In the genomic region with DNA sequence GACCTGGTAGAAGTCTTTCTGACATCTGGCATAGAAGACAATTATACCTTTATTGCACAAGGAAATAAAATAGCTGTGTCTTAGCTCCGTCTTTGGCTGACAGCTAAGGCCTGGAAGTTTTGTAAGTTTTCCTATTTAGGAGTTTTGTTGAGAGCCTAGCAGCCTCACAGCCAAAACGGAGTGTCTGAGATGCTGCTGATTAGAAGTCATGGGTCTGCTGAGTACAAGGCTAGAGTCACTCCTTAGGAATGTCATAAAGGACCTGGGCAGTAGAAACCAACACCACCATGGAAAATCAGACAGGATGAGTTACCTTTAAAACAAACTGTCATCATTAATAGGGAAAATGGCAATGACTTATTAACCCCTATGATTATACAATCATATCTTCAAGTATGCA, we compare ENCODE assay signal across 11 cellular contexts.
DNase-seq lines count a peak whose midpoint lies in the region; ATAC-seq, FAIRE-seq and TF ChIP-seq lines count a peak whose summit lies in the region.
"Had no signal": no experiment of that assay in that cellular context is flagged by ENCODE, and none has a peak within 500 bp of the region (broad histone marks: within the 10 kb centered on the region; RNA-seq: fewer than 3 reads in every experiment).

No MANE protein-coding gene starts in this region.

- FAIRE-seq in kidney (lab: Jason Lieb, UNC), result no peak

- H3K27me3 Mint-ChIP-seq in neural progenitor cell (ENCODE audit: insufficient read depth, low read depth), result peaks cover 3% of the 10 kb centered on the region
- H3K27me3 Mint-ChIP-seq in activated CD4-positive, alpha-beta memory T cell treated with anti-CD3 and anti-CD28 coated beads for 36 hours, result peaks cover 6% of the 10 kb centered on the region

- no peak overlapping the region for H2AFZ ChIP-seq in neural progenitor cell (replicated peaks)

- H3K4me3 ChIP-seq in HEK293 (ENCODE audit: low read depth, low read length) (no peak overlapping the region), astrocyte of the cerebellum (ENCODE audit: low read depth, low read length) (no peak overlapping the region), suprapubic skin (no peak overlapping the region), kidney (ENCODE audit: low read length in 2 of 2) (no peak overlapping the region), neural progenitor cell (no peak overlapping the region)
- H3K4me3 ChIP-seq: lower lobe of right lung had no signal

- no peaks in the 10 kb centered on the region for H3K79me2 ChIP-seq in neural progenitor cell (ENCODE audit: low read depth)

- TF ChIP-seq CTCF in HEK293 (tag by site-specific recombination; IDR thresholded peaks at IDR 0.05) (no peak), astrocyte of the cerebellum (IDR thresholded peaks at IDR 0.05; ENCODE audit: low read depth, low read length, missing control alignments) (no peak), suprapubic skin (IDR thresholded peaks at IDR 0.05) (no peak), kidney (IDR thresholded peaks at IDR 0.05; ENCODE audit: borderline replicate concordance, extremely low read depth, insufficient read depth) (no peak), neural progenitor cell (IDR thresholded peaks at IDR 0.05) (no peak)

- intact Hi-C loops in kidney (cut with DNase I), result no loop called here
- intact Hi-C loops in activated CD4-positive, alpha-beta memory T cell treated with anti-CD3 and anti-CD28 coated beads for 36 hours (cut with micrococcal nuclease), result no loop called here

- H3K27ac ChIP-seq in HEK293 (ENCODE audit: extremely low read depth, low read depth, low read length), result no peak overlapping the region
- H3K27ac ChIP-seq in suprapubic skin, result no peak overlapping the region
- no peak overlapping the region for H3K27ac ChIP-seq in kidney (ENCODE audit: low read depth in 2 of 2, low read length in 2 of 2)
- H3K27ac ChIP-seq in neural progenitor cell, result no peak overlapping the region
- H3K27ac ChIP-seq: lower lobe of right lung, VCaP had no signal

- CTCF ChIA-PET in HEK293 (lab: Yijun Ruan, JAX), result interaction anchor here (0.5 to 2.2 kb wide), 3 partner anchors 21 to 60 kb away, joined by 3 to 9 read pairs (median 4); no protein-coding TSS in a partner anchor
- CTCF ChIA-PET in activated CD4-positive, alpha-beta memory T cell treated with anti-CD3 and anti-CD28 coated beads for 36 hours (lab: Charles Lee), result no interaction called here

- in situ Hi-C loops in astrocyte of the cerebellum (cut with HindIII; ENCODE audit: low sequenced_read_pairs), result no loop called here

- peak; percentile 45 for TF ChIP-seq EP300 in suprapubic skin (IDR thresholded peaks at IDR 0.05)

- 0 out of 2 replicates have a peak, but pooled peaks cover 5% of the 10 kb centered on the region for H3K4me1 ChIP-seq in HEK293 (ENCODE audit: control insufficient read depth, insufficient read depth, low read length)
- no peaks in the 10 kb centered on the region for H3K4me1 ChIP-seq in suprapubic skin
- no peaks in the 10 kb centered on the region for H3K4me1 ChIP-seq in kidney (ENCODE audit: control insufficient read depth in 1 of 2, insufficient read depth in 1 of 2, low read depth in 1 of 2, low read length in 2 of 2)
- H3K4me1 ChIP-seq in neural progenitor cell, result no peaks in the 10 kb centered on the region
- H3K4me1 ChIP-seq: lower lobe of right lung had no signal

- no peaks in the 10 kb centered on the region for H4K20me1 ChIP-seq in neural progenitor cell (ENCODE audit: low read depth)

- H3K9me3 ChIP-seq in HEK293 (ENCODE audit: control insufficient read depth, insufficient read depth, low read depth, low read length) (no peaks in the 10 kb centered on the region), suprapubic skin (no peaks in the 10 kb centered on the region), kidney (ENCODE audit: control insufficient read depth in 1 of 2, low read length in 2 of 2) (no peaks in the 10 kb centered on the region), neural progenitor cell (ENCODE audit: low read depth) (no peaks in the 10 kb centered on the region)
- H3K9me3 ChIP-seq: lower lobe of right lung had no signal

- WGBS in suprapubic skin, result 54% methylated on average over 2 of the region's 2 CpGs

- H3K9me3 Mint-ChIP-seq in neural progenitor cell, result no peaks in the 10 kb centered on the region
- H3K9me3 Mint-ChIP-seq in activated CD4-positive, alpha-beta memory T cell treated with anti-CD3 and anti-CD28 coated beads for 36 hours, result no peaks in the 10 kb centered on the region

- H3K36me3 ChIP-seq in HEK293 (ENCODE audit: control insufficient read depth in 2 of 2, insufficient read depth in 1 of 2, low read length in 2 of 2), result no peaks in the 10 kb centered on the region
- no peaks in the 10 kb centered on the region for H3K36me3 ChIP-seq in suprapubic skin
- no peaks in the 10 kb centered on the region for H3K36me3 ChIP-seq in kidney (ENCODE audit: control insufficient read depth in 1 of 2, insufficient read depth in 2 of 2, low read length in 2 of 2)
- no peaks in the 10 kb centered on the region for H3K36me3 ChIP-seq in neural progenitor cell
- H3K36me3 ChIP-seq: lower lobe of right lung had no signal

- no peak for ATAC-seq in GM19035 (IDR thresholded peaks at IDR 0.05; ENCODE audit: unreplicated experiment)
- ATAC-seq: lower lobe of right lung had no signal

- no peaks in the 10 kb centered on the region for H3K36me3 Mint-ChIP-seq in neural progenitor cell
- H3K36me3 Mint-ChIP-seq in activated CD4-positive, alpha-beta memory T cell treated with anti-CD3 and anti-CD28 coated beads for 36 hours, result no peaks in the 10 kb centered on the region

- H3K27me3 ChIP-seq in suprapubic skin (peaks cover 28% of the 10 kb centered on the region), neural progenitor cell (no peaks in the 10 kb centered on the region)

- no peak overlapping the region for H3K27ac Mint-ChIP-seq in neural progenitor cell
- H3K27ac Mint-ChIP-seq in activated CD4-positive, alpha-beta memory T cell treated with anti-CD3 and anti-CD28 coated beads for 36 hours, result no peak overlapping the region

- no peak overlapping the region for H3K4me3 Mint-ChIP-seq in neural progenitor cell
- H3K4me3 Mint-ChIP-seq in activated CD4-positive, alpha-beta memory T cell treated with anti-CD3 and anti-CD28 coated beads for 36 hours, result no peak overlapping the region

- no peak for TF ChIP-seq POLR2A in suprapubic skin (IDR thresholded peaks at IDR 0.05)

- no peaks in the 10 kb centered on the region for H3K4me1 Mint-ChIP-seq in neural progenitor cell
- H3K4me1 Mint-ChIP-seq in activated CD4-positive, alpha-beta memory T cell treated with anti-CD3 and anti-CD28 coated beads for 36 hours (ENCODE audit: low read depth), result no peaks in the 10 kb centered on the region

- no peaks in the 10 kb centered on the region for H3F3A ChIP-seq in neural progenitor cell (ENCODE audit: low read depth)

- POLR2A ChIA-PET in HEK293 (lab: Yijun Ruan, JAX), result no interaction called here
- POLR2A ChIA-PET in activated CD4-positive, alpha-beta memory T cell treated with anti-CD3 and anti-CD28 coated beads for 36 hours (lab: Charles Lee), result no interaction called here

- peak; percentile 69 for DNase-seq in astrocyte of the cerebellum (ENCODE audit: low read depth)
- peak; percentile 41 for DNase-seq in hepatic stellate cell (ENCODE audit: low spot score)
- DNase-seq in suprapubic skin (ENCODE audit: low spot score in 2 of 2), result no peak
- no peak for DNase-seq in kidney
- no peak for DNase-seq in neural progenitor cell (ENCODE audit: low spot score)
- no peak for DNase-seq in activated CD4-positive, alpha-beta memory T cell treated with anti-CD3 and anti-CD28 coated beads for 36 hours
- DNase-seq: lower lobe of right lung, NCI-H1105 had no signal

- H3K9ac ChIP-seq in kidney (ENCODE audit: low read length in 2 of 2) (no peak overlapping the region), neural progenitor cell (no peak overlapping the region)

- no peak overlapping the region for H3K4me2 ChIP-seq in neural progenitor cell

TF ChIP-seq in HEK293, 187 proteins besides CTCF, POLR2A, EP300 and RAD21:
- peak; percentile 43; the same call in 1 of the 2 replicates for TF ChIP-seq ZNF366 (tag by site-specific recombination; conservative IDR thresholded peaks at IDR 0.05)
- TF ChIP-seq ZNF24 (tag by site-specific recombination; IDR thresholded peaks at IDR 0.05), result no peak
- TF ChIP-seq ZNF777 (tag by site-specific recombination; IDR thresholded peaks at IDR 0.05; ENCODE audit: borderline replicate concordance), result no peak
- TF ChIP-seq ZNF10 (tag by site-specific recombination; IDR thresholded peaks at IDR 0.05), result no peak
- no peak for TF ChIP-seq ZNF394 (tag by site-specific recombination; IDR thresholded peaks at IDR 0.05; ENCODE audit: borderline replicate concordance)
- 0 out of 2 replicates have a peak, but pooled peaks have one; percentile 20 for TF ChIP-seq PRDM1 (tag by site-specific recombination; IDR thresholded peaks at IDR 0.05)
- no peak for TF ChIP-seq ZNF843 (tag by site-specific recombination; IDR thresholded peaks at IDR 0.05)

Comparison
In these comparisons a context has a peak if more than half of its experiments do, and no peak if none do; other contexts are left out.
1. DNase-seq: peak in astrocyte of the cerebellum (single experiment) and hepatic stellate cell (single experiment); none in suprapubic skin (0 of 2), kidney (single experiment), neural progenitor cell (single experiment) and activated CD4-positive, alpha-beta memory T cell treated with anti-CD3 and anti-CD28 coated beads for 36 hours (single experiment).